ENCODE assay signal across 28 cellular contexts in genomic region chr4:138946306-138946705, GRCh38.
DNase-seq lines count a peak whose midpoint lies in the region; ATAC-seq, FAIRE-seq and TF ChIP-seq lines count a peak whose summit lies in the region.
"Had no signal": no experiment of that assay in that cellular context is flagged by ENCODE, and none has a peak within 500 bp of the region (broad histone marks: within the 10 kb centered on the region; RNA-seq: fewer than 3 reads in every experiment).

No MANE protein-coding gene starts in this region.

- CTCF ChIA-PET in K562 (lab: Yijun Ruan, JAX; ENCODE audit: low intra/inter-chr PET ratio): no interaction called here

- H3K9ac ChIP-seq in K562 (ENCODE audit: insufficient read depth in 1 of 2, low read depth in 2 of 2, low read length in 2 of 2): no peak overlapping the region
- H3K9ac ChIP-seq in smooth muscle cell (ENCODE audit: low read depth): no peak overlapping the region
- H3K9ac ChIP-seq: BLaER1 had no signal

- H3K9me3 ChIP-seq in K562 (replicated peaks; ENCODE audit: control insufficient read depth, insufficient read depth, low read depth, low read length) (no peaks in the 10 kb centered on the region), smooth muscle cell (replicated peaks; ENCODE audit: low read depth) (no peaks in the 10 kb centered on the region)
- H3K9me3 ChIP-seq: BE2C, BLaER1 had no signal

- H3F3A ChIP-seq in smooth muscle cell (ENCODE audit: low read depth): no peaks in the 10 kb centered on the region

- no peak overlapping the region for H2AFZ ChIP-seq in K562 (ENCODE audit: low read depth, low read length)
- H2AFZ ChIP-seq in smooth muscle cell (ENCODE audit: low read depth): no peak overlapping the region

- in situ Hi-C loops in K562 (cut with MboI): no loop called here

- H3K4me2 ChIP-seq in K562 (ENCODE audit: insufficient read depth, low read length): no peak overlapping the region
- H3K4me2 ChIP-seq in smooth muscle cell: no peak overlapping the region

- ATAC-seq in K562 (peak; percentile 65), esophagus mucosa (peak; percentile 50), foreskin keratinocyte (peak; percentile 28), HG03175 (IDR thresholded peaks at IDR 0.05; ENCODE audit: unreplicated experiment) (no peak), GM18909 (IDR thresholded peaks at IDR 0.05; ENCODE audit: poor library complexity, unreplicated experiment) (no peak), GM19035 (IDR thresholded peaks at IDR 0.05; ENCODE audit: unreplicated experiment) (no peak), GM19463 (IDR thresholded peaks at IDR 0.05; ENCODE audit: unreplicated experiment) (no peak)
- ATAC-seq: GM12878 had no signal

- no peaks in the 10 kb centered on the region for H3K79me2 ChIP-seq in K562 (ENCODE audit: control insufficient read depth, insufficient read depth, low read length)
- no peaks in the 10 kb centered on the region for H3K79me2 ChIP-seq in smooth muscle cell (ENCODE audit: low read depth)

- intact Hi-C loops in K562 (cut with micrococcal nuclease): no loop called here

- H3K36me3 ChIP-seq in K562 (ENCODE audit: control insufficient read depth, insufficient read depth, low read length) (no peaks in the 10 kb centered on the region), smooth muscle cell (ENCODE audit: low read depth) (no peaks in the 10 kb centered on the region)
- H3K36me3 ChIP-seq: BE2C, BLaER1 had no signal

- no peaks in the 10 kb centered on the region for H4K20me1 ChIP-seq in K562 (replicated peaks; ENCODE audit: control insufficient read depth, insufficient read depth, low read length)
- H4K20me1 ChIP-seq in smooth muscle cell (ENCODE audit: low read depth): no peaks in the 10 kb centered on the region
- H4K20me1 ChIP-seq: BLaER1 had no signal

- TF ChIP-seq RAD21 in K562 (CRISPR knock-in tag; conservative IDR thresholded peaks at IDR 0.05 in 1 of 2, IDR thresholded peaks at IDR 0.05 in 1 of 2): no peak

- DNase-seq in K562 (ENCODE audit: extremely low read depth in 1 of 4, low spot score in 3 of 4) (peak in 1 of 4 experiments; percentile 9), foreskin keratinocyte (no peak), smooth muscle cell (lab: John Stamatoyannopoulos, UW; ENCODE audit: unreplicated experiment) (no peak)
- DNase-seq: 8988T; ACHN; BE2C; C1 segment of cervical spinal cord; CD4-positive, alpha-beta memory T cell; CD4-positive, CD25-positive, alpha-beta regulatory T cell; CD8-positive, alpha-beta memory T cell; COR-L47; DMS 273 treated with DMSO at 0.1 percent for 48 hours; DMS153; DMS79; DND-41; EL; GDM1 had no signal

- H3K4me1 ChIP-seq in K562 (replicated peaks in 1 of 2; ENCODE audit: control insufficient read depth in 2 of 2, insufficient read depth in 2 of 2, low read length in 2 of 2) (no peaks in the 10 kb centered on the region), foreskin keratinocyte (no peaks in the 10 kb centered on the region), smooth muscle cell (ENCODE audit: low read depth) (no peaks in the 10 kb centered on the region)
- H3K4me1 ChIP-seq: BE2C had no signal

- POLR2A ChIA-PET in K562 (lab: Yijun Ruan, JAX): interaction anchor here (0.9 kb wide), 1 partner anchor 10 kb away, joined by 3 read pairs; no protein-coding TSS in a partner anchor

- H3K27ac ChIP-seq in K562 (ENCODE audit: extremely low read depth, low read depth, low read length): no peak overlapping the region
- no peak overlapping the region for H3K27ac ChIP-seq in foreskin keratinocyte
- peak overlapping the region; percentile 12 for H3K27ac ChIP-seq in smooth muscle cell (ENCODE audit: low read depth)
- H3K27ac ChIP-seq: BLaER1 had no signal

- H3K4me3 ChIP-seq in K562 (no peak overlapping the region), smooth muscle cell (no peak overlapping the region)
- H3K4me3 ChIP-seq: BLaER1, GM12878 had no signal

- no peaks in the 10 kb centered on the region for H3K27me3 ChIP-seq in K562 (ENCODE audit: control insufficient read depth in 2 of 2, insufficient read depth in 2 of 2, low read length in 2 of 2)
- H3K27me3 ChIP-seq in foreskin keratinocyte: no peaks in the 10 kb centered on the region
- no peaks in the 10 kb centered on the region for H3K27me3 ChIP-seq in smooth muscle cell (ENCODE audit: low read depth)
- H3K27me3 ChIP-seq: BE2C, BLaER1 had no signal

- FAIRE-seq in K562 (lab: Jason Lieb, UNC): no peak
- FAIRE-seq: A204.1, GM12878, GM12892, GM18507, GM19239 had no signal

- no TSS peak for BruUV-seq in K562 (replicated peaks; lab: Mats Ljungman, UMichigan)

- TF ChIP-seq CTCF in K562 (IDR thresholded peaks at IDR 0.05 in 2 of 3, conservative IDR thresholded peaks at IDR 0.05 in 1 of 3; ENCODE audit: insufficient read depth in 2 of 3, low read depth in 1 of 3, low read length in 3 of 3) (no peak), foreskin keratinocyte (conservative IDR thresholded peaks at IDR 0.05) (no peak), smooth muscle cell (IDR thresholded peaks at IDR 0.05; ENCODE audit: borderline replicate concordance, insufficient read depth, poor library complexity, severe bottlenecking) (no peak)

- H3K9me1 ChIP-seq in K562 (ENCODE audit: control insufficient read depth, insufficient read depth, low read length): no peaks in the 10 kb centered on the region

- TF ChIP-seq POLR2A in K562 (conservative IDR thresholded peaks at IDR 0.05): no peak

- no peak for TF ChIP-seq EP300 in K562 (IDR thresholded peaks at IDR 0.05; ENCODE audit: low read length)

- 0% methylated on average over 1 of the region's 1 CpG for WGBS in K562 (ENCODE audit: insufficient coverage, low coverage, missing lambda C conversion rate)
- WGBS in smooth muscle cell (ENCODE audit: low lambda C conversion rate): 72% methylated on average over 1 of the region's 1 CpG

TF ChIP-seq in K562, 482 proteins besides CTCF, POLR2A, EP300 and RAD21 (continues in another document):
- TF ChIP-seq DPF2 (IDR thresholded peaks at IDR 0.05): peak; percentile 44; the same call in 1 of the 2 replicates
- TF ChIP-seq CTBP1 (IDR thresholded peaks at IDR 0.05; ENCODE audit: borderline replicate concordance): peak; percentile 31; the same call in 1 of the 2 replicates
- peak; percentile 69; the same call in 1 of the 2 replicates for TF ChIP-seq LEF1 (IDR thresholded peaks at IDR 0.05)
- TF ChIP-seq C11orf30 (IDR thresholded peaks at IDR 0.05; ENCODE audit: low read depth): peak; percentile 31; the same call in 1 of the 2 replicates
- TF ChIP-seq TAF7 (tag; IDR thresholded peaks at IDR 0.05): no peak
- TF ChIP-seq ARNT (IDR thresholded peaks at IDR 0.05): 0 out of 4 replicates have a peak, but pooled peaks of 1 of the 2 experiments have one; percentile 31
- TF ChIP-seq ZNF133 (CRISPR knock-in tag; IDR thresholded peaks at IDR 0.05): no peak
- peak; percentile 36; the same call in 1 of the 2 replicates for TF ChIP-seq ATF3 (IDR thresholded peaks at IDR 0.05)
- TF ChIP-seq ATF3 (CRISPR knock-in tag; conservative IDR thresholded peaks at IDR 0.05): no peak
- 0 out of 2 replicates have a peak, but pooled peaks have one; percentile 28 for TF ChIP-seq MYC (IDR thresholded peaks at IDR 0.05; ENCODE audit: low read depth, low read length)
- no peak for TF ChIP-seq MYC (CRISPR knock-in tag; IDR thresholded peaks at IDR 0.05; ENCODE audit: borderline replicate concordance, low read depth)
- TF ChIP-seq THRA (IDR thresholded peaks at IDR 0.05): peak; percentile 90
- TF ChIP-seq MAFG (tag; conservative IDR thresholded peaks at IDR 0.05): peak; percentile 58
- TF ChIP-seq SOX6 (IDR thresholded peaks at IDR 0.05): peak; percentile 40; the same call in 1 of the 2 replicates
- no peak for TF ChIP-seq FOXK2 (conservative IDR thresholded peaks at IDR 0.05 in 1 of 2, IDR thresholded peaks at IDR 0.05 in 1 of 2; ENCODE audit: low read depth in 2 of 2)
- TF ChIP-seq CBFA2T3 (IDR thresholded peaks at IDR 0.05): no peak
- no peak for TF ChIP-seq ATF1 (CRISPR knock-in tag; IDR thresholded peaks at IDR 0.05)
- TF ChIP-seq ATF1 (tag; IDR thresholded peaks at IDR 0.05): peak; percentile 75
- 0 out of 2 replicates have a peak, but pooled peaks have one; percentile 22 for TF ChIP-seq HDAC2 (IDR thresholded peaks at IDR 0.05)
- TF ChIP-seq NFIX (CRISPR knock-in tag; IDR thresholded peaks at IDR 0.05; ENCODE audit: low read depth): no peak
- TF ChIP-seq RCOR1 (IDR thresholded peaks at IDR 0.05; ENCODE audit: borderline replicate concordance in 1 of 2, low read depth in 2 of 2, low read length in 2 of 2): peak in 1 of 2 experiments; percentile 37; a peak in 1 of 4 replicates
- no peak for TF ChIP-seq FIP1L1 (IDR thresholded peaks at IDR 0.05; ENCODE audit: low read depth, low read length, poor library complexity, severe bottlenecking)
- TF ChIP-seq NCOR1 (IDR thresholded peaks at IDR 0.05): 0 out of 2 replicates have a peak, but pooled peaks have one; percentile 30

Comparison
In these comparisons a context has a peak if more than half of its experiments do, and no peak if none do; other contexts are left out.
1. ATAC-seq: peak in K562 (single experiment), esophagus mucosa (single experiment) and foreskin keratinocyte (single experiment); none in HG03175 (single experiment), GM18909 (single experiment), GM19035 (single experiment) and GM19463 (single experiment).